In the genomic region with DNA sequence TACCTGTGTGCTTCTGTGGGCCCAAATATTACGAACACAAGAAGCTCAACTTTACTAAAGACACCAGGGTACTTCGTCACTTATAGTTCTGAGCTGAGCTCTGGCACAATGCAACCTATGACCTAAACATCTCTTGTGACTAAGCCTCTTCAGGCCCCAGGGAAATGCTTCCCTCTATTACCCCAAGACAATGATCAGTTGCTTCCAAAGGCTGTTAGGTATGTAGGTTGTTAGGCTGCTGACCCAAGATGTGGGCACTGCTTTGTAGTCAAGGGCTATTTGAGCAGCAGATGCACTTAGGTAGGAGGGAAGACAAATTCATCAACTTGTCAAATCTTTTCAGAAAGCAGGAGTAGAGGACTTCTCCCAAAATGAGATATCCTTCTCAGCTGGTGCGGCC, we compare ENCODE assay signal across 29 cellular contexts.
"Had no signal": no experiment of that assay in that cellular context is flagged by ENCODE, and none has a peak within 500 bp of the region (broad histone marks: within the 10 kb centered on the region; RNA-seq: fewer than 3 reads in every experiment).

No MANE protein-coding gene starts in this region.

- H3K9me3 ChIP-seq: ascending aorta, Peyer's patch, SK-N-SH had no signal

- H3K27me3 ChIP-seq: ascending aorta, breast epithelium, Peyer's patch, SJSA1 had no signal

- H3K27ac ChIP-seq: ascending aorta, breast epithelium, KMS-11, Peyer's patch, SJSA1 had no signal

- H3K4me1 ChIP-seq: ascending aorta, breast epithelium, SJSA1 had no signal

- H3K4me2 ChIP-seq: KMS-11, SK-N-SH had no signal

- H3K9ac ChIP-seq: KMS-11, SK-N-SH had no signal

- H3K4me3 ChIP-seq: ascending aorta, breast epithelium, Peyer's patch, SJSA1 had no signal

- ATAC-seq: activated CD8-positive, alpha-beta T cell treated with anti-CD3 and anti-CD28 coated beads for 36 hours; PC-3 had no signal

- DNase-seq: activated B cell treated with CpG ODN at 0.5 μM for 24 hours; activated CD4-positive, alpha-beta T cell treated with anti-CD3 and anti-CD28 coated beads for 4 hours; activated CD4-positive, alpha-beta T cell treated with anti-CD3 and anti-CD28 coated beads, Interleukin-2, amount 50 U/mL, for 4 hours; activated CD4-positive, CD25-positive, alpha-beta regulatory T cell treated with anti-CD3 and anti-CD28 coated beads, Interleukin-2, amount 50 U/mL, for 72 hours; activated CD8-positive, alpha-beta T cell treated with anti-CD3 and anti-CD28 coated beads for 36 hours; activated gamma-delta T cell; activated naive CD4-positive, alpha-beta T cell treated with Interleukin-2 at 50 U/mL for 16 hours; activated naive CD8-positive, alpha-beta T cell treated with anti-CD3 and anti-CD28 coated beads, Interleukin-2, amount 10 ng/mL, durations not matched to agents 7 days and 5 days; activated T-cell treated with anti-CD3 and anti-CD28 coated beads, Interleukin-2, amount 50 U/mL, for 24 hours; amygdala; caudate nucleus; MM.1S; NCI-H1092; NCI-H1436 treated with DMSO at 0.1 percent for 48 hours; NCI-H1694 treated with DMSO at 0.1 percent for 48 hours; NCI-H2029; NCI-H345; NCI-H526; NCI-H748 treated with DMSO at 0.1 percent for 48 hours; NK-92 treated with Interleukin-12 subunit alpha and Interleukin-12 subunit beta, amount 100 ng/mL, for 24 hours; PC-3; Peyer's patch; RPMI8226; SHP77 treated with DMSO at 0.1 percent for 48 hours; SK-N-SH had no signal

- H3K36me3 ChIP-seq: ascending aorta, breast epithelium, Peyer's patch, SJSA1 had no signal
